ENCODE assay signal across 1 cellular context in the genomic region with DNA sequence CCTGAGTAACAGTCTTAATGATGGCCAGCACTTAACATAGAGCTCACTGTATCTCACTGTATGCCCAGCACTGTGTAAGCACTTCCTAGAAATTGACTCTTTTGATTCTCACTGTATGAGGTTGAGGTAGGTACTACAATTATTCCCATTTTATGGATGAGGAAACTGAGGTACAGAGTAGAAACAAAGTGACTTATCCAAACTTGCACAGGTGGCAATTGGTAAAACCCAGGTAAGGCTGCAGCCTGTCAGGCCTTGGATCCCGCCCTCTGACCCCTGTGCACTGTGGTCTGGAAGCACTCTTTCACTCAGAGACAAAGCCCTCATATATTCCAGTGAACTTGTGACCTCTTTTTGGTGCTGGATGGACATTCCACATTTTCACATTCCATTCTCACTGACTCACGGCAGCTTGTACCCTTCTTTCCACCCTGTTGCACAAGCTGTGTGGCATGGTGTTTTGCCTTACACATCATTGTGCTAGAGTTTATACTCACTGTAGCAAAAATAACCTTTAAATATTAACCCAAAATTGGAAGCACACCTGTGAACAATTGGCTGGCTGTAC.
TF ChIP-seq lines count a peak whose summit lies in the region.

No MANE protein-coding gene starts in this region.

TF ChIP-seq in endothelial cell of umbilical vein, 7 proteins besides CTCF, POLR2A, EP300 and RAD21 (continued from another document):
- TF ChIP-seq POLR2AphosphoS5 (IDR thresholded peaks at IDR 0.05; ENCODE audit: insufficient read depth, low read depth, low read length) (peak; percentile 62), MYC (IDR thresholded peaks at IDR 0.05; ENCODE audit: low read depth, low read length) (no peak)
- TF ChIP-seq, protein P1, sequence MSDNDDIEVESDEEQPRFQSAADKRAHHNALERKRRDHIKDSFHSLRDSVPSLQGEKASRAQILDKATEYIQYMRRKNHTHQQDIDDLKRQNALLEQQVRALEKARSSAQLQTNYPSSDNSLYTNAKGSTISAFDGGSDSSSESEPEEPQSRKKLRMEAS (IDR thresholded peaks at IDR 0.05; ENCODE audit: insufficient read depth, insufficient read length), result no peak
TF ChIP-seq in endothelial cell of umbilical vein: peak in this region for 4.
